ENCODE assay signal across 17 cellular contexts in the genomic region with DNA sequence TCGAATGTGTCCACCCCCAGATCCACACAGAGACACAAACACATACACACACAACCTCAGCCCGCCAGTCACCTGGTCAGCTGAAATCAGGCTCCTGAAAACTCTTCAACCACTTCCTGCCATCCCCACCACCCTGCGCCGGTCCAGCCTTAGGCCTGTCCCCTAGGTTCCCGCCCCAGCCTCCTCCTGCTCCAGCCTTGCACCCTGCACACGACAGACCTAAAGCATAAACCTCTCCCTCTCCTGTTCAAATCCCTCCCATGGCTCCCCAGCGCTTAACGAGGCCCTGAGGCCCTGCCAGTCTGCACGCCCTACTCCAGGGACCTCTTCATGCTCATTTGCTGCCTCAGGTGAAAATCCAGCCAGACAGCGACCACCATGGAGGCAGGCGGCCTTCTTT. TPM values are rescaled to one million over a fixed set of nuclear protein-coding genes. Genes with fewer than 3 reads are reported as not detected.
DNase-seq lines count a peak whose midpoint lies in the region; ATAC-seq and TF ChIP-seq lines count a peak whose summit lies in the region.
"Had no signal": no experiment of that assay in that cellular context is flagged by ENCODE, and none has a peak within 500 bp of the region (broad histone marks: within the 10 kb centered on the region; RNA-seq: fewer than 3 reads in every experiment).

No MANE protein-coding gene starts in this region.

- peaks cover 58% of the 10 kb centered on the region for H3K27me3 ChIP-seq in BLaER1
- H3K27me3 ChIP-seq: testis had no signal

- H3K4me3 ChIP-seq in BLaER1 = no peak overlapping the region

- peak overlapping the region; percentile 98 for H3K4me2 ChIP-seq in BLaER1

- in situ Hi-C loops in GM13976 (cut with MboI; ENCODE audit: low sequenced_read_pairs, unreplicated experiment) = no loop called here

- no peaks in the 10 kb centered on the region for H3K9me3 ChIP-seq in BLaER1
- H3K9me3 ChIP-seq: testis had no signal

- H3K9me3 Mint-ChIP-seq in activated T-helper 1 cell treated with anti-CD3 and anti-CD28 coated beads, Interleukin-12 subunit alpha, Interleukin-12 subunit beta, Interleukin-2, Interleukin-4 antibody, amounts not matched to agents 30 ng/mL and 10 ng/mL and 1 ng/mL, durations not matched to agents 14 hours and 24 hours and 36 hours = no peaks in the 10 kb centered on the region
- no peaks in the 10 kb centered on the region for H3K9me3 Mint-ChIP-seq in nephron
- H3K9me3 Mint-ChIP-seq: activated naive CD4-positive, alpha-beta T cell treated with anti-CD3 and anti-CD28 coated beads, Interleukin-2, amount 50 U/mL, for 24 hours; activated T-cell treated with anti-CD3 and anti-CD28 coated beads, Interleukin-2, amount 50 U/mL, for 72 hours; CD8-positive, alpha-beta T cell; central memory CD8-positive, alpha-beta T cell had no signal

- peaks cover 67% of the 10 kb centered on the region for H3K27me3 Mint-ChIP-seq in activated T-helper 1 cell treated with anti-CD3 and anti-CD28 coated beads, Interleukin-12 subunit alpha, Interleukin-12 subunit beta, Interleukin-2, Interleukin-4 antibody, amounts not matched to agents 30 ng/mL and 10 ng/mL and 1 ng/mL, durations not matched to agents 14 hours and 24 hours and 36 hours (ENCODE audit: insufficient read depth)
- H3K27me3 Mint-ChIP-seq in nephron (ENCODE audit: low read depth) = peaks cover 40% of the 10 kb centered on the region

- H3K27ac Mint-ChIP-seq in activated T-helper 1 cell treated with anti-CD3 and anti-CD28 coated beads, Interleukin-12 subunit alpha, Interleukin-12 subunit beta, Interleukin-2, Interleukin-4 antibody, amounts not matched to agents 30 ng/mL and 10 ng/mL and 1 ng/mL, durations not matched to agents 14 hours and 24 hours and 36 hours = peak overlapping the region; percentile 67
- peak overlapping the region in 2 of 3 experiments; percentile 65 to 79 for H3K27ac Mint-ChIP-seq in nephron
- H3K27ac Mint-ChIP-seq: activated T-cell treated with anti-CD3 and anti-CD28 coated beads, Interleukin-2, amount 50 U/mL, for 72 hours; CD8-positive, alpha-beta T cell had no signal

- no peaks in the 10 kb centered on the region for H3K36me3 ChIP-seq in BLaER1

- H3K4me1 ChIP-seq in BLaER1 = peaks cover 67% of the 10 kb centered on the region

- no peak overlapping the region for H3K27ac ChIP-seq in BLaER1
- H3K27ac ChIP-seq: testis had no signal

- H4K20me1 ChIP-seq in BLaER1 = no peaks in the 10 kb centered on the region

- intact Hi-C loops in activated T-helper 1 cell treated with anti-CD3 and anti-CD28 coated beads, Interleukin-12 subunit alpha, Interleukin-12 subunit beta, Interleukin-2, Interleukin-4 antibody, amounts not matched to agents 30 ng/mL and 10 ng/mL and 1 ng/mL, durations not matched to agents 14 hours and 24 hours and 36 hours (cut with micrococcal nuclease) = no loop called here

- no peaks in the 10 kb centered on the region for H3K36me3 Mint-ChIP-seq in activated T-helper 1 cell treated with anti-CD3 and anti-CD28 coated beads, Interleukin-12 subunit alpha, Interleukin-12 subunit beta, Interleukin-2, Interleukin-4 antibody, amounts not matched to agents 30 ng/mL and 10 ng/mL and 1 ng/mL, durations not matched to agents 14 hours and 24 hours and 36 hours (ENCODE audit: low read depth)
- peaks cover 4% of the 10 kb centered on the region for H3K36me3 Mint-ChIP-seq in nephron (ENCODE audit: low read depth)
- H3K36me3 Mint-ChIP-seq: activated naive CD4-positive, alpha-beta T cell treated with anti-CD3 and anti-CD28 coated beads, Interleukin-2, amount 50 U/mL, for 24 hours; CD8-positive, alpha-beta T cell had no signal

- ATAC-seq in GM18517 (IDR thresholded peaks at IDR 0.05; ENCODE audit: unreplicated experiment) = no peak
- no peak for ATAC-seq in GM18498 (IDR thresholded peaks at IDR 0.05; ENCODE audit: unreplicated experiment)
- ATAC-seq in HG03039 (IDR thresholded peaks at IDR 0.05; ENCODE audit: unreplicated experiment) = no peak

- H3K9ac ChIP-seq in BLaER1 = no peak overlapping the region

- TF ChIP-seq CTCF in GM13976 (IDR thresholded peaks at IDR 0.05; ENCODE audit: borderline replicate concordance, control extremely low read depth, extremely low read depth, insufficient read depth, missing control alignments) (no peak), nephron (IDR thresholded peaks at IDR 0.05; ENCODE audit: unreplicated experiment in 3 of 3) (no peak)

- H3K4me3 Mint-ChIP-seq in activated T-helper 1 cell treated with anti-CD3 and anti-CD28 coated beads, Interleukin-12 subunit alpha, Interleukin-12 subunit beta, Interleukin-2, Interleukin-4 antibody, amounts not matched to agents 30 ng/mL and 10 ng/mL and 1 ng/mL, durations not matched to agents 14 hours and 24 hours and 36 hours = no peak overlapping the region
- peak overlapping the region; percentile 51 to 73 (median 56) for H3K4me3 Mint-ChIP-seq in nephron
- H3K4me3 Mint-ChIP-seq: activated naive CD4-positive, alpha-beta T cell treated with anti-CD3 and anti-CD28 coated beads, Interleukin-2, amount 50 U/mL, for 24 hours; activated T-cell treated with anti-CD3 and anti-CD28 coated beads, Interleukin-2, amount 50 U/mL, for 72 hours; CD8-positive, alpha-beta T cell; central memory CD8-positive, alpha-beta T cell had no signal

- peak; percentile 37 for DNase-seq in GM13976 (ENCODE audit: low spot score)
- DNase-seq in activated T-helper 1 cell treated with anti-CD3 and anti-CD28 coated beads, Interleukin-12 subunit alpha, Interleukin-12 subunit beta, Interleukin-2, Interleukin-4 antibody, amounts not matched to agents 30 ng/mL and 10 ng/mL and 1 ng/mL, durations not matched to agents 14 hours and 24 hours and 36 hours (ENCODE audit: low spot score) = no peak

- no peaks in the 10 kb centered on the region for H3K4me1 Mint-ChIP-seq in activated T-helper 1 cell treated with anti-CD3 and anti-CD28 coated beads, Interleukin-12 subunit alpha, Interleukin-12 subunit beta, Interleukin-2, Interleukin-4 antibody, amounts not matched to agents 30 ng/mL and 10 ng/mL and 1 ng/mL, durations not matched to agents 14 hours and 24 hours and 36 hours (ENCODE audit: low read depth)
- peaks cover 46% of the 10 kb centered on the region for H3K4me1 Mint-ChIP-seq in nephron

RNA-seq across cellular contexts. Expression of gene PNMA8B, which starts 7.1 kb away (rescaled TPM):
- total RNA-seq in activated T-helper 1 cell treated with anti-CD3 and anti-CD28 coated beads, Interleukin-12 subunit alpha, Interleukin-12 subunit beta, Interleukin-2, Interleukin-4 antibody, amounts not matched to agents 30 ng/mL and 10 ng/mL and 1 ng/mL, durations not matched to agents 14 hours and 24 hours and 36 hours = not detected in 2 replicates
- total RNA-seq: CD8-positive, alpha-beta T cell; H4; MCF 10A; PC-3 had no signal

RNA-seq across cellular contexts. Expression of gene PNMA8A, which starts 17.2 kb away (rescaled TPM):
- not detected in 2 replicates for total RNA-seq in activated T-helper 1 cell treated with anti-CD3 and anti-CD28 coated beads, Interleukin-12 subunit alpha, Interleukin-12 subunit beta, Interleukin-2, Interleukin-4 antibody, amounts not matched to agents 30 ng/mL and 10 ng/mL and 1 ng/mL, durations not matched to agents 14 hours and 24 hours and 36 hours
- total RNA-seq: CD8-positive, alpha-beta T cell; H4; PC-3 had no signal

RNA-seq across cellular contexts. Expression of gene PNMA8C, which starts 59.8 kb away (rescaled TPM):
- total RNA-seq in activated T-helper 1 cell treated with anti-CD3 and anti-CD28 coated beads, Interleukin-12 subunit alpha, Interleukin-12 subunit beta, Interleukin-2, Interleukin-4 antibody, amounts not matched to agents 30 ng/mL and 10 ng/mL and 1 ng/mL, durations not matched to agents 14 hours and 24 hours and 36 hours = not detected in 2 replicates
- total RNA-seq: activated CD8-positive, alpha-beta memory T cell treated with anti-CD3 and anti-CD28 coated beads for 36 hours; activated T-cell treated with anti-CD3 and anti-CD28 coated beads, Interleukin-2, amount 50 U/mL, for 72 hours; H4; MCF 10A; mesenteric fat pad; PC-3 had no signal
